ENCODE assay signal across 24 cellular contexts in the genomic region with DNA sequence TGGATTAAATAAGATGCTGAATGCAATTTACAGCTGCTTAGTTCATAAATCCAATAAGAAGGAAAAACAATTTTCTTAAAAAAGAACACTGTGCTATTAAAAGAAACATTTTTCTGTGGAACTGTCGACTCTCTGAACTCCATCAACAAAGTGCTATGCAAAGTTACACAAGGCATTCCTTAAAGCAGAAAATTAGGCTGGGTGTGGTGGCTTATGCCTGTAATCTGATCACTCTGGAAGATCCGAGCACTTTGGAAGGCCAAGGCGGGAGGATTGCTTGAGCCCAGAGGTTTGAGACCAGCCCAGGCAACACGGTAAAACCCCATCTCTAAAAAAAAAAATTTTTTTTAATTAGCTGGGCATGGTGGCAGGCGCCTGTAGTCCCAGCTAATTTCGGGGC. TPM values are rescaled to one million over a fixed set of nuclear protein-coding genes. Genes with fewer than 3 reads are reported as not detected.
"Had no signal": no experiment of that assay in that cellular context is flagged by ENCODE, and none has a peak within 500 bp of the region (broad histone marks: within the 10 kb centered on the region; RNA-seq: fewer than 3 reads in every experiment).

No MANE protein-coding gene starts in this region.

- H3K9me3 ChIP-seq: colonic mucosa, esophagus squamous epithelium, lower lobe of right lung, mucosa of descending colon, right lobe of liver, upper lobe of right lung had no signal

- H3K27ac ChIP-seq: brain microvascular endothelial cell, colonic mucosa, esophagus squamous epithelium, lower lobe of right lung, right lobe of liver, upper lobe of right lung had no signal

- H3K27me3 Mint-ChIP-seq: activated CD4-positive, alpha-beta memory T cell treated with anti-CD3 and anti-CD28 coated beads for 36 hours; activated naive CD4-positive, alpha-beta T cell treated with anti-CD3 and anti-CD28 coated beads, Interleukin-2, amount 10 ng/mL, durations not matched to agents 7 days and 5 days; stimulated activated memory B cell treated with anti-CD40 and anti-IgM and Interleukin-4, amounts not matched to agents 10 μg/mL and 1 μg/mL and 100 μg/mL, for 72 hours had no signal

- H3K4me1 Mint-ChIP-seq: stimulated activated memory B cell treated with anti-CD40 and anti-IgM and Interleukin-4, amounts not matched to agents 10 μg/mL and 1 μg/mL and 100 μg/mL, for 72 hours had no signal

- DNase-seq: activated CD4-positive, alpha-beta memory T cell treated with anti-CD3 and anti-CD28 coated beads for 36 hours; activated CD4-positive, alpha-beta T cell treated with anti-CD3 and anti-CD28 coated beads for 48 hours; activated CD4-positive, CD25-positive, alpha-beta regulatory T cell; activated naive CD4-positive, alpha-beta T cell treated with anti-CD3 and anti-CD28 coated beads, Interleukin-2, amount 10 ng/mL, durations not matched to agents 7 days and 5 days; activated T-cell treated with anti-CD3 and anti-CD28 coated beads, Interleukin-2, amount 50 U/mL, for 48 hours; aorta; brain microvascular endothelial cell; caudate nucleus; colonic mucosa; esophagus squamous epithelium; foreskin melanocyte; lower lobe of right lung; mesendoderm; mucosa of descending colon; nucleus accumbens; posterior cingulate gyrus; right lobe of liver; small intestine; stimulated activated CD4-positive, alpha-beta T cell treated with anti-CD3 and anti-CD28 coated beads, Interleukin-15, amount 100 ng/mL, for 24 hours; upper lobe of right lung had no signal

- H3K4me1 ChIP-seq: colonic mucosa, esophagus squamous epithelium, lower lobe of right lung, right lobe of liver, upper lobe of right lung had no signal

- H3K4me3 Mint-ChIP-seq: activated CD4-positive, alpha-beta memory T cell treated with anti-CD3 and anti-CD28 coated beads for 36 hours; activated naive CD4-positive, alpha-beta T cell treated with anti-CD3 and anti-CD28 coated beads, Interleukin-2, amount 10 ng/mL, durations not matched to agents 7 days and 5 days; stimulated activated memory B cell treated with anti-CD40 and anti-IgM and Interleukin-4, amounts not matched to agents 10 μg/mL and 1 μg/mL and 100 μg/mL, for 72 hours; T-helper 1 cell treated with Interleukin-12 subunit alpha and Interleukin-12 subunit beta and Interleukin-4 antibody, amounts not matched to agents 30 μg/mL and 1 μg/mL, for 36 hours had no signal

- H3K36me3 ChIP-seq: colonic mucosa had no signal

- H3K27ac Mint-ChIP-seq: stimulated activated memory B cell treated with anti-CD40 and anti-IgM and Interleukin-4, amounts not matched to agents 10 μg/mL and 1 μg/mL and 100 μg/mL, for 72 hours; T-helper 1 cell treated with Interleukin-12 subunit alpha and Interleukin-12 subunit beta and Interleukin-4 antibody, amounts not matched to agents 30 μg/mL and 1 μg/mL, for 36 hours had no signal

- H3K9me3 Mint-ChIP-seq: activated CD4-positive, alpha-beta memory T cell treated with anti-CD3 and anti-CD28 coated beads for 36 hours; activated naive CD4-positive, alpha-beta T cell treated with anti-CD3 and anti-CD28 coated beads, Interleukin-2, amount 10 ng/mL, durations not matched to agents 7 days and 5 days; stimulated activated memory B cell treated with anti-CD40 and anti-IgM and Interleukin-4, amounts not matched to agents 10 μg/mL and 1 μg/mL and 100 μg/mL, for 72 hours; T-helper 1 cell treated with Interleukin-12 subunit alpha and Interleukin-12 subunit beta and Interleukin-4 antibody, amounts not matched to agents 30 μg/mL and 1 μg/mL, for 36 hours had no signal

- H3K27me3 ChIP-seq: brain microvascular endothelial cell, colonic mucosa, esophagus squamous epithelium, right lobe of liver, upper lobe of right lung had no signal

- H3K4me3 ChIP-seq: colonic mucosa, esophagus squamous epithelium, lower lobe of right lung, mucosa of descending colon, right lobe of liver, upper lobe of right lung had no signal

- ATAC-seq: left lobe of liver; lower lobe of right lung; mucosa of descending colon; right lobe of liver; stimulated activated memory B cell treated with anti-CD40 and anti-IgM and Interleukin-4, amounts not matched to agents 10 μg/mL and 1 μg/mL and 100 μg/mL, for 72 hours; upper lobe of right lung had no signal

RNA-seq across cellular contexts. Expression of a gene that starts 26.2 kb away (rescaled TPM):
- total RNA-seq: aorta, kidney epithelial cell, left lobe of liver, lower lobe of right lung, upper lobe of right lung had no signal
